20 cellular contexts compared by ENCODE assay signal in the genomic region with DNA sequence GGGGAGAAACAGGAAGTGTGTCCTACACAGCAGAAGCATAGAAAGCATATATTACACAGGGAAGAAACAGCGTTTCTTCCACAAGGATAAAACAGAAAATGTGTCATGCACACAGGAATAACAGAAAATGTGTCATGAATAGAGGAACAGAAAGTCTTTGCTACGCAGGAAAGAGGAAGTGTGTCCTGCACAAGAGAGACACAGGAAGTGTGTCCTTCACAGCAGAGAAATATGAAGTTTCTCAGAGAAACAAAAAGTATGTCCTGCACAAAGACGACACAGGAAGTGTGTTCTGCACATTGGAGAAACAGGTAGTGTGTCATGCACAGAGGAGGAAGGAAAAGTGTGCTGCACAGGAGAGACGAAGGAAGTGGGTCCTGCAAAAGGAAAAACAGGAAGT.
DNase-seq lines count a peak whose midpoint lies in the region; ATAC-seq and TF ChIP-seq lines count a peak whose summit lies in the region.
"Had no signal": no experiment of that assay in that cellular context is flagged by ENCODE, and none has a peak within 500 bp of the region (broad histone marks: within the 10 kb centered on the region; RNA-seq: fewer than 3 reads in every experiment).

No MANE protein-coding gene starts in this region.

- H3K79me2 ChIP-seq in OCI-LY7 (ENCODE audit: insufficient read depth, low read depth, low read length): no peaks in the 10 kb centered on the region

- peak; percentile 27 for ATAC-seq in stimulated activated naive CD8-positive, alpha-beta T cell treated with anti-CD3 and anti-CD28 coated beads, Interleukin-15, amount 100 ng/mL, for 72 hours
- no peak for ATAC-seq in stimulated activated naive CD8-positive, alpha-beta T cell treated with anti-CD3 and anti-CD28 coated beads, Interleukin-15, Interleukin-2, amounts not matched to agents 100 U/mL and 50 U/mL, for 24 hours
- ATAC-seq: GM12878, K562 had no signal

- H3K9me2 ChIP-seq in OCI-LY7 (ENCODE audit: insufficient read depth, low read length): no peaks in the 10 kb centered on the region

- peaks cover 8% of the 10 kb centered on the region for H3K4me1 Mint-ChIP-seq in stimulated activated naive CD8-positive, alpha-beta T cell treated with anti-CD3 and anti-CD28 coated beads, Interleukin-15, amount 100 ng/mL, for 72 hours

- peaks cover 15 to 20% of the 10 kb centered on the region in 2 donors for H3K9me3 Mint-ChIP-seq in stimulated activated naive CD8-positive, alpha-beta T cell treated with anti-CD3 and anti-CD28 coated beads, Interleukin-15, amount 100 ng/mL, for 72 hours

- peak overlapping the region; percentile 80 for H3K27ac ChIP-seq in OCI-LY7 (ENCODE audit: low read depth, low read length, poor library complexity, severe bottlenecking)
- H3K27ac ChIP-seq in mesodermal cell (ENCODE audit: low read depth, low read length, severe bottlenecking): peak overlapping the region; percentile 25
- H3K27ac ChIP-seq in uterus: no peak overlapping the region
- H3K27ac ChIP-seq: RWPE1, SJCRH30 had no signal

- intact Hi-C loops in OCI-LY7 (cut with micrococcal nuclease; ENCODE audit: unreplicated experiment): loop anchor here (1.0 kb wide), 1 partner anchor 41 kb away; no protein-coding TSS in a partner anchor
- intact Hi-C loops in uterus (cut with DNase I; ENCODE audit: low total_unique reads): no loop called here
- intact Hi-C loops in lower leg skin (cut with DNase I; ENCODE audit: low total_unique reads): no loop called here

- TF ChIP-seq POLR2A in uterus (IDR thresholded peaks at IDR 0.05): no peak
- TF ChIP-seq POLR2A in lower leg skin (IDR thresholded peaks at IDR 0.05): no peak

- H4K20me1 ChIP-seq in OCI-LY7 (ENCODE audit: insufficient read depth, low read length): no peaks in the 10 kb centered on the region

- H3K4me2 ChIP-seq in OCI-LY7 (ENCODE audit: low read length): peak overlapping the region; percentile 41

- 91 to 97% methylated on average over 3 of the region's 4 CpGs for WGBS in mesodermal cell (ENCODE audit: insufficient coverage in 2 of 2), 2 experiments
- 80% methylated on average over 4 of the region's 4 CpGs; no CpG with 5 or more reads in 1 of the 2 donors for WGBS in lower leg skin, 2 donors

- H3K4me1 ChIP-seq in OCI-LY7 (ENCODE audit: insufficient read depth, low read length, poor library complexity, severe bottlenecking) (peaks cover 51% of the 10 kb centered on the region), mesodermal cell (ENCODE audit: control insufficient read depth, insufficient read depth, low read length, poor library complexity, severe bottlenecking) (no peaks in the 10 kb centered on the region), uterus (no peaks in the 10 kb centered on the region)
- H3K4me1 ChIP-seq: SJCRH30 had no signal

- peak overlapping the region; percentile 88 for H2AFZ ChIP-seq in OCI-LY7 (ENCODE audit: low read length)

- no peaks in the 10 kb centered on the region for H3K27me3 ChIP-seq in uterus
- H3K27me3 ChIP-seq: SJCRH30 had no signal

- H3K4me3 ChIP-seq in OCI-LY7 (ENCODE audit: low read depth, low read length, poor library complexity, severe bottlenecking) (peak overlapping the region; percentile 43), mesodermal cell (ENCODE audit: extremely low read depth, insufficient read depth, low read length, poor library complexity, severe bottlenecking) (no peak overlapping the region), uterus (no peak overlapping the region), lower leg skin (ENCODE audit: low read depth, poor library complexity, severe bottlenecking) (no peak overlapping the region)
- H3K4me3 ChIP-seq: GM12878, K562, SJCRH30 had no signal

- in situ Hi-C loops in KBM-7 (cut with MboI; ENCODE audit: low pct_unique_long_range_greater_than_20kb, low sequenced_read_pairs): no loop called here

- TF ChIP-seq CTCF in OCI-LY7 (conservative IDR thresholded peaks at IDR 0.05; ENCODE audit: low read length): no peak
- TF ChIP-seq CTCF in uterus (IDR thresholded peaks at IDR 0.05): no peak
- no peak for TF ChIP-seq CTCF in lower leg skin (IDR thresholded peaks at IDR 0.05)

- CTCF ChIA-PET in OCI-LY7 (lab: Charles Lee; ENCODE audit: unreplicated experiment): no interaction called here

- POLR2A ChIA-PET in OCI-LY7 (lab: Charles Lee): no interaction called here

- no peak for DNase-seq in stimulated activated naive CD8-positive, alpha-beta T cell treated with anti-CD3 and anti-CD28 coated beads, Interleukin-15, amount 100 ng/mL, for 72 hours
- no peak for DNase-seq in stimulated activated naive CD8-positive, alpha-beta T cell treated with anti-CD3 and anti-CD28 coated beads, Interleukin-15, Interleukin-2, amounts not matched to agents 100 U/mL and 50 U/mL, for 24 hours
- DNase-seq in KBM-7 (peak; percentile 53), OCI-LY7 (ENCODE audit: low spot score) (peak; percentile 56), uterus (no peak), lower leg skin (ENCODE audit: low spot score in 2 of 2) (no peak)
- no peak for DNase-seq in activated CD4-positive, CD25-positive, alpha-beta regulatory T cell treated with anti-CD3 and anti-CD28 coated beads, Interleukin-2, amount 50 U/mL, for 72 hours
- DNase-seq: CD4-positive, alpha-beta memory T cell; DMS79; H7; NCI-H1092; NCI-H146; NCI-H2227 treated with DMSO at 0.1 percent for 48 hours; NCI-H524 treated with DMSO at 0.1 percent for 48 hours; OCI-M1; SJCRH30 had no signal

- BruUV-seq in OCI-LY7 (replicated peaks; lab: Mats Ljungman, UMichigan): no TSS peak

- peaks cover 44% of the 10 kb centered on the region for H3K9me3 ChIP-seq in OCI-LY7 (ENCODE audit: low read length)
- H3K9me3 ChIP-seq in mesodermal cell (ENCODE audit: control insufficient read depth, low read length): peaks cover 20% of the 10 kb centered on the region
- H3K9me3 ChIP-seq in uterus: no peaks in the 10 kb centered on the region
- H3K9me3 ChIP-seq: SJCRH30 had no signal

- no peak overlapping the region for H3K4me3 Mint-ChIP-seq in stimulated activated naive CD8-positive, alpha-beta T cell treated with anti-CD3 and anti-CD28 coated beads, Interleukin-15, amount 100 ng/mL, for 72 hours
- H3K4me3 Mint-ChIP-seq: CD4-positive, alpha-beta memory T cell had no signal

- H3K36me3 ChIP-seq in OCI-LY7 (ENCODE audit: insufficient read depth, low read length): no peaks in the 10 kb centered on the region; the same call in 1 of the 2 replicates
- H3K36me3 ChIP-seq in mesodermal cell (ENCODE audit: control insufficient read depth, insufficient read depth, low read length): no peaks in the 10 kb centered on the region
- no peaks in the 10 kb centered on the region for H3K36me3 ChIP-seq in uterus
- H3K36me3 ChIP-seq: SJCRH30 had no signal

- H3K27ac Mint-ChIP-seq in stimulated activated naive CD8-positive, alpha-beta T cell treated with anti-CD3 and anti-CD28 coated beads, Interleukin-15, amount 100 ng/mL, for 72 hours: no peak overlapping the region
- H3K27ac Mint-ChIP-seq: CD4-positive, alpha-beta memory T cell had no signal

- no peaks in the 10 kb centered on the region for H3K27me3 Mint-ChIP-seq in stimulated activated naive CD8-positive, alpha-beta T cell treated with anti-CD3 and anti-CD28 coated beads, Interleukin-15, amount 100 ng/mL, for 72 hours
- H3K27me3 Mint-ChIP-seq: CD4-positive, alpha-beta memory T cell had no signal

Comparison
In these comparisons a context has a peak if more than half of its experiments do, and no peak if none do; other contexts are left out.
1. DNase-seq: peak in KBM-7 (single experiment) and OCI-LY7 (single experiment); none in stimulated activated naive CD8-positive, alpha-beta T cell treated with anti-CD3 and anti-CD28 coated beads, Interleukin-15, amount 100 ng/mL, for 72 hours (0 of 2), stimulated activated naive CD8-positive, alpha-beta T cell treated with anti-CD3 and anti-CD28 coated beads, Interleukin-15, Interleukin-2, amounts not matched to agents 100 U/mL and 50 U/mL, for 24 hours (single experiment), activated CD4-positive, CD25-positive, alpha-beta regulatory T cell treated with anti-CD3 and anti-CD28 coated beads, Interleukin-2, amount 50 U/mL, for 72 hours (single experiment), uterus (0 of 2) and lower leg skin (0 of 2).
2. H3K27ac ChIP-seq: peak in OCI-LY7 (single experiment) and mesodermal cell (single experiment); none in uterus (0 of 2).